ENCODE assay signal across 8 cellular contexts in the genomic region with DNA sequence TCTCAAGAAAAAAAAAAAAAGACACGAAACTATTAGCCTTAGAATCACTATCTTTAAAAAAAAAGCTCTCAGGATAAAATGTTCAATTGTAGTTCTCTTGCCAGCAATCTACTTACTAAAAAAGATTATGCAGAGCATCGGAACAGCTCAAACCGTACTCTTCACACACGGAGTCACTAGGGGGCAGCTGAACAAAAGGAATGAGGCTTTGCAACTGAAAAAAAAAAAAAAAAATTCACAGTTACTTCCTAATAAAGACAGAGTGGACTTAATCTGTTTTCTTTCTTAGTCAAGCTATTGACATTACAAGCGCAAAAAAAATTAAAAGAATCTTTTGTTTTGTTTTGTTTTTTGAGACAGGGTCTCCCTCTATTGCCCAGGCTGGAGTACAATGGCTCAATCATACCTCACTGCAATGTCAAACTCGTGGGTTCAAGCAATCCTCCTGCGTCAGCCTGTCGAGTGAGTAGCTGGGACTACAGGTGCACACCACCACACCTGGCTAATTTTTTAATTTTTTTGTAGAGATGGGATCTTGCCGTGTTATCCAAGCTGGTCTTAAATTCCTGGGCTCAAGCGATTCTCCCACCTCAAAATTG. TPM values are rescaled to one million over a fixed set of nuclear protein-coding genes. Genes with fewer than 3 reads are reported as not detected.
DNase-seq lines count a peak whose midpoint lies in the region; ATAC-seq, FAIRE-seq and TF ChIP-seq lines count a peak whose summit lies in the region.

No MANE protein-coding gene starts in this region.

- peaks cover 14 to 76% of the 10 kb centered on the region in 2 experiments for H3K36me3 ChIP-seq in SK-N-SH (replicated peaks in 1 of 2; ENCODE audit: control insufficient read depth in 1 of 2, insufficient read depth in 2 of 2, low read length in 1 of 2)
- peaks cover 6% of the 10 kb centered on the region for H3K36me3 ChIP-seq in bronchial epithelial cell (ENCODE audit: control insufficient read depth, insufficient read depth, low read length)
- peaks cover 8 to 11% of the 10 kb centered on the region in 2 experiments for H3K36me3 ChIP-seq in keratinocyte (ENCODE audit: control insufficient read depth in 2 of 2, extremely low read depth in 1 of 2, insufficient read depth in 2 of 2, low read length in 2 of 2)

- H3F3A ChIP-seq in SK-N-SH (replicated peaks; ENCODE audit: insufficient read depth) = peaks cover 20% of the 10 kb centered on the region

- H3K9me3 ChIP-seq in SK-N-SH = no peaks in the 10 kb centered on the region
- no peaks in the 10 kb centered on the region for H3K9me3 ChIP-seq in keratinocyte (ENCODE audit: control insufficient read depth, low read depth, low read length)

- 76% methylated on average over 10 of the region's 10 CpGs for WGBS in SK-N-SH (ENCODE audit: low lambda C conversion rate)

- H4K20me1 ChIP-seq in SK-N-SH (ENCODE audit: insufficient read depth) = no peaks in the 10 kb centered on the region
- H4K20me1 ChIP-seq in keratinocyte (ENCODE audit: control insufficient read depth, extremely low read depth, insufficient read depth, low read length) = peaks cover 3% of the 10 kb centered on the region

- H3K27me3 ChIP-seq in SK-N-SH (ENCODE audit: insufficient read depth) (no peaks in the 10 kb centered on the region), bronchial epithelial cell (ENCODE audit: control insufficient read depth, insufficient read depth, low read length) (no peaks in the 10 kb centered on the region), keratinocyte (ENCODE audit: control insufficient read depth, extremely low read depth, insufficient read depth, low read length) (no peaks in the 10 kb centered on the region)

- dilution Hi-C loops in keratinocyte (cut with MboI; ENCODE audit: extremely low pct_ligation_motif_present, low sequenced_read_pairs) = no loop called here

- CTCF ChIA-PET in activated CD8-positive, alpha-beta memory T cell treated with anti-CD3 and anti-CD28 coated beads, Interleukin-2, amount 10 ng/mL, durations not matched to agents 7 days and 5 days (lab: Charles Lee) = interaction anchor here (0.7 to 1.8 kb wide), 18 partner anchors 9 to 437 kb away, joined by 3 to 12 read pairs (median 3); partner anchors contain the start of genes AIMP2 and PMS2
- CTCF ChIA-PET in SK-N-SH (lab: Yijun Ruan, JAX) = interaction anchor here (0.5 to 4.1 kb wide), 39 partner anchors 8 to 456 kb away, joined by 3 to 33 read pairs (median 4); partner anchors contain the start of genes AIMP2, ANKRD61 and PMS2

- H3K79me2 ChIP-seq in SK-N-SH (ENCODE audit: insufficient read depth) = no peaks in the 10 kb centered on the region
- no peaks in the 10 kb centered on the region for H3K79me2 ChIP-seq in keratinocyte (ENCODE audit: control insufficient read depth, insufficient read depth, low read length)

- H3K4me1 Mint-ChIP-seq in activated CD8-positive, alpha-beta memory T cell treated with anti-CD3 and anti-CD28 coated beads, Interleukin-2, amount 10 ng/mL, durations not matched to agents 7 days and 5 days = no peaks in the 10 kb centered on the region

- H3K27ac ChIP-seq in SK-N-SH (ENCODE audit: low read depth in 2 of 2, low read length in 1 of 2) (0 out of 4 replicates have a peak overlapping the region, but pooled peaks of 1 of the 2 experiments have one; percentile 5), keratinocyte (ENCODE audit: control insufficient read depth, insufficient read depth, low read length) (no peak overlapping the region)

- POLR2A ChIA-PET in SK-N-SH (lab: Yijun Ruan, JAX) = interaction anchor here (0.7 to 1.0 kb wide), 2 partner anchors 10 to 12 kb away, joined by 3 read pairs; partner anchors contain the start of genes AIMP2 and PMS2

- H3K9ac ChIP-seq in SK-N-SH (no peak overlapping the region), keratinocyte (ENCODE audit: control insufficient read depth, extremely low read depth, insufficient read depth, low read length) (no peak overlapping the region)

- H3K36me3 Mint-ChIP-seq in activated CD8-positive, alpha-beta memory T cell treated with anti-CD3 and anti-CD28 coated beads, Interleukin-2, amount 10 ng/mL, durations not matched to agents 7 days and 5 days = peaks cover 32% of the 10 kb centered on the region

- DNase-seq in activated CD8-positive, alpha-beta memory T cell treated with anti-CD3 and anti-CD28 coated beads, Interleukin-2, amount 10 ng/mL, durations not matched to agents 7 days and 5 days = peak; percentile 59
- DNase-seq in activated CD8-positive, alpha-beta memory T cell treated with anti-CD3 and anti-CD28 coated beads, Interleukin-2, amount 50 U/mL, for 48 hours = no peak
- DNase-seq in MV-4-11 (lab: John Stamatoyannopoulos, UW) (peak; percentile 68), SK-N-SH (peak; percentile 74), bronchial epithelial cell (ENCODE audit: low read depth) (peak; percentile 47), keratinocyte (ENCODE audit: low read depth, low spot score) (no peak)
- DNase-seq in stimulated activated naive CD4-positive, alpha-beta T cell (lab: John Stamatoyannopoulos, UW) = peak in 5 of 6 experiments; percentile 26 to 64 (median 43)

- no peaks in the 10 kb centered on the region for H3K27me3 Mint-ChIP-seq in activated CD8-positive, alpha-beta memory T cell treated with anti-CD3 and anti-CD28 coated beads, Interleukin-2, amount 10 ng/mL, durations not matched to agents 7 days and 5 days

- H3K4me2 ChIP-seq in SK-N-SH (no peak overlapping the region), keratinocyte (ENCODE audit: control insufficient read depth, extremely low read depth, insufficient read depth, low read depth, low read length) (no peak overlapping the region)

- no peak for FAIRE-seq in bronchial epithelial cell (lab: Jason Lieb, UNC)
- FAIRE-seq in keratinocyte (lab: Jason Lieb, UNC) = no peak

- H3K9me1 ChIP-seq in keratinocyte (ENCODE audit: control insufficient read depth, extremely low read depth, insufficient read depth, low read length) = no peaks in the 10 kb centered on the region

- TF ChIP-seq CTCF in SK-N-SH (IDR thresholded peaks at IDR 0.05) = peak; percentile 95
- TF ChIP-seq CTCF in bronchial epithelial cell (IDR thresholded peaks at IDR 0.05; ENCODE audit: insufficient read depth, low read length, severe bottlenecking) = peak; percentile 50
- TF ChIP-seq CTCF in keratinocyte (optimal IDR thresholded peaks at IDR 0.05 in 1 of 3, IDR thresholded peaks at IDR 0.05 in 1 of 3, conservative IDR thresholded peaks at IDR 0.05 in 1 of 3; ENCODE audit: extremely low read depth in 1 of 3, insufficient read depth in 2 of 3, low read length in 3 of 3) = peak; percentile 33 to 50 (median 48)

- no peaks in the 10 kb centered on the region for H3K9me2 ChIP-seq in SK-N-SH

- peak; percentile 89 for TF ChIP-seq RAD21 in SK-N-SH (IDR thresholded peaks at IDR 0.05; ENCODE audit: low read length)

- H3K4me1 ChIP-seq in SK-N-SH (ENCODE audit: control insufficient read depth in 1 of 2, insufficient read depth in 2 of 2, low read depth in 1 of 2, low read length in 1 of 2) = peaks cover 0 to 3% of the 10 kb centered on the region in 2 experiments; a peak in 2 of 4 replicates
- peaks cover 12% of the 10 kb centered on the region for H3K4me1 ChIP-seq in keratinocyte (ENCODE audit: control insufficient read depth, extremely low read depth, insufficient read depth, low read length)

- H3K9me3 Mint-ChIP-seq in activated CD8-positive, alpha-beta memory T cell treated with anti-CD3 and anti-CD28 coated beads, Interleukin-2, amount 10 ng/mL, durations not matched to agents 7 days and 5 days (ENCODE audit: low read depth) = no peaks in the 10 kb centered on the region

- H3K4me3 ChIP-seq in SK-N-SH (ENCODE audit: low read depth in 2 of 2, low read length in 1 of 2) (no peak overlapping the region; a peak in 1 of 4 replicates), bronchial epithelial cell (ENCODE audit: low read depth, low read length) (no peak overlapping the region), keratinocyte (ENCODE audit: control insufficient read depth in 2 of 3, extremely low read depth in 1 of 3, insufficient read depth in 2 of 3, low read depth in 1 of 3, low read length in 3 of 3) (no peak overlapping the region)

- peak; percentile 61 for ATAC-seq in activated CD8-positive, alpha-beta memory T cell treated with anti-CD3 and anti-CD28 coated beads, Interleukin-2, amount 10 ng/mL, durations not matched to agents 7 days and 5 days
- no peak for ATAC-seq in HG03097 (IDR thresholded peaks at IDR 0.05; ENCODE audit: low FRiP score, unreplicated experiment)

- H2AFZ ChIP-seq in SK-N-SH (ENCODE audit: low read depth) = no peak overlapping the region
- H2AFZ ChIP-seq in keratinocyte (ENCODE audit: control insufficient read depth, low read length) = no peak overlapping the region

- H3K4me3 Mint-ChIP-seq in activated CD8-positive, alpha-beta memory T cell treated with anti-CD3 and anti-CD28 coated beads, Interleukin-2, amount 10 ng/mL, durations not matched to agents 7 days and 5 days = no peak overlapping the region

- H3K27ac Mint-ChIP-seq in activated CD8-positive, alpha-beta memory T cell treated with anti-CD3 and anti-CD28 coated beads, Interleukin-2, amount 10 ng/mL, durations not matched to agents 7 days and 5 days = no peak overlapping the region

- no peak for TF ChIP-seq EP300 in SK-N-SH (IDR thresholded peaks at IDR 0.05; ENCODE audit: borderline replicate concordance in 1 of 2, low read depth in 1 of 2, low read length in 1 of 2)

RNA-seq across cellular contexts. Expression of gene PMS2, which starts 11.5 kb away (rescaled TPM):
- total RNA-seq in activated CD8-positive, alpha-beta memory T cell treated with anti-CD3 and anti-CD28 coated beads, Interleukin-2, amount 10 ng/mL, durations not matched to agents 7 days and 5 days = 10 to 100 TPM; 22.5 to 24.8 TPM
- 9.6 and 11.4 TPM in 2 replicates for polyA plus RNA-seq in SK-N-SH (2012; rRNA removed)
- polyA plus RNA-seq in SK-N-SH (2012; cell fraction: cytosol; rRNA removed) = 11.2 and 12.0 TPM in 2 replicates
- polyA plus RNA-seq in SK-N-SH (2012; cell fraction: nucleus; rRNA removed) = 19.5 and 19.8 TPM in 2 replicates
- 22.6 and 29.6 TPM in 2 replicates for total RNA-seq in bronchial epithelial cell
- polyA plus RNA-seq in keratinocyte = 9.0 to 12.7 TPM (median 10.3 TPM) in 3 replicates
- 12.6 TPM for polyA plus RNA-seq in keratinocyte (2011; ENCODE audit: low read depth)
- polyA plus RNA-seq in keratinocyte (2011; cell fraction: cytosol; rRNA removed) = 6.8 and 9.1 TPM in 2 replicates
- 13.3 and 14.8 TPM in 2 replicates for polyA plus RNA-seq in keratinocyte (2011; cell fraction: nucleus; rRNA removed)
- polyA plus RNA-seq in keratinocyte (2012; ENCODE audit: low replicate concordance) = 7.6 and 8.6 TPM in 2 replicates
- 5.2 to 14.9 TPM (median 14.3 TPM) in 3 replicates for polyA minus RNA-seq in keratinocyte
- polyA minus RNA-seq in keratinocyte (2011; cell fraction: cytosol; rRNA and poly(A)+ RNA removed) = 10.6 TPM
- 8.7 and 18.5 TPM in 2 replicates for polyA minus RNA-seq in keratinocyte (2011; cell fraction: nucleus; rRNA and poly(A)+ RNA removed)

RNA-seq across cellular contexts. Expression of gene AIMP2, which starts 11.8 kb away (rescaled TPM):
- total RNA-seq in activated CD8-positive, alpha-beta memory T cell treated with anti-CD3 and anti-CD28 coated beads, Interleukin-2, amount 10 ng/mL, durations not matched to agents 7 days and 5 days = 10 to 100 TPM; 34.8 to 45.6 TPM
- 98.9 and 104 TPM in 2 replicates for polyA plus RNA-seq in SK-N-SH (2012; rRNA removed)
- polyA plus RNA-seq in SK-N-SH (2012; cell fraction: cytosol; rRNA removed) = 92.3 and 94.5 TPM in 2 replicates
- 80.5 and 94.4 TPM in 2 replicates for polyA plus RNA-seq in SK-N-SH (2012; cell fraction: nucleus; rRNA removed)
- total RNA-seq in bronchial epithelial cell = 50.6 and 79.0 TPM in 2 replicates
- polyA plus RNA-seq in keratinocyte = 58.8 to 84.6 TPM (median 71.0 TPM) in 3 replicates
- 29.6 TPM for polyA plus RNA-seq in keratinocyte (2011; ENCODE audit: low read depth)
- polyA plus RNA-seq in keratinocyte (2011; cell fraction: cytosol; rRNA removed) = 74.4 and 74.6 TPM in 2 replicates
- 63.5 and 66.4 TPM in 2 replicates for polyA plus RNA-seq in keratinocyte (2011; cell fraction: nucleus; rRNA removed)
- polyA plus RNA-seq in keratinocyte (2012; ENCODE audit: low replicate concordance) = 30.7 and 51.0 TPM in 2 replicates
- polyA minus RNA-seq in keratinocyte = 46.3 to 55.1 TPM (median 51.6 TPM) in 3 replicates
- 69.8 TPM for polyA minus RNA-seq in keratinocyte (2011; cell fraction: cytosol; rRNA and poly(A)+ RNA removed)
- 24.8 and 26.9 TPM in 2 replicates for polyA minus RNA-seq in keratinocyte (2011; cell fraction: nucleus; rRNA and poly(A)+ RNA removed)

RNA-seq across cellular contexts. Expression of gene RSPH10B, which starts 26.8 kb away (rescaled TPM):
- total RNA-seq in activated CD8-positive, alpha-beta memory T cell treated with anti-CD3 and anti-CD28 coated beads, Interleukin-2, amount 10 ng/mL, durations not matched to agents 7 days and 5 days = not detected
- 0.03 TPM in 1 of 2 replicates, not detected in the other for polyA plus RNA-seq in SK-N-SH (2012; rRNA removed)
- polyA plus RNA-seq in SK-N-SH (2012; cell fraction: cytosol; rRNA removed) = 0.03 and 0.04 TPM in 2 replicates
- polyA plus RNA-seq in SK-N-SH (2012; cell fraction: nucleus; rRNA removed) = 0.04 and 0.23 TPM in 2 replicates
- total RNA-seq in bronchial epithelial cell = 0.90 TPM in 1 of 2 replicates, not detected in the other
- 0.03 TPM in 1 of 3 replicates, not detected in the others for polyA plus RNA-seq in keratinocyte
- not detected for polyA plus RNA-seq in keratinocyte (2011; ENCODE audit: low read depth)
- not detected in 2 replicates for polyA plus RNA-seq in keratinocyte (2011; cell fraction: cytosol; rRNA removed)
- polyA plus RNA-seq in keratinocyte (2011; cell fraction: nucleus; rRNA removed) = not detected in 2 replicates
- 0.06 TPM in 1 of 2 replicates, not detected in the other for polyA plus RNA-seq in keratinocyte (2012; ENCODE audit: low replicate concordance)
- not detected in 3 replicates for polyA minus RNA-seq in keratinocyte
- not detected for polyA minus RNA-seq in keratinocyte (2011; cell fraction: cytosol; rRNA and poly(A)+ RNA removed)
- polyA minus RNA-seq in keratinocyte (2011; cell fraction: nucleus; rRNA and poly(A)+ RNA removed) = 0.23 TPM in 1 of 2 replicates, not detected in the other

RNA-seq across cellular contexts. Expression of gene ANKRD61, which starts 33.9 kb away (rescaled TPM):
- under 1 TPM; 0.38 to 0.47 TPM for total RNA-seq in activated CD8-positive, alpha-beta memory T cell treated with anti-CD3 and anti-CD28 coated beads, Interleukin-2, amount 10 ng/mL, durations not matched to agents 7 days and 5 days
- polyA plus RNA-seq in SK-N-SH (2012; rRNA removed) = 0.50 and 0.53 TPM in 2 replicates
- polyA plus RNA-seq in SK-N-SH (2012; cell fraction: cytosol; rRNA removed) = 0.28 and 0.46 TPM in 2 replicates
- polyA plus RNA-seq in SK-N-SH (2012; cell fraction: nucleus; rRNA removed) = 1.2 and 1.3 TPM in 2 replicates
- 0.26 TPM in 1 of 2 replicates, not detected in the other for total RNA-seq in bronchial epithelial cell
- polyA plus RNA-seq in keratinocyte = 0.10 to 0.22 TPM in 2 of 3 replicates, not detected in the other
- polyA plus RNA-seq in keratinocyte (2011; ENCODE audit: low read depth) = not detected
- polyA plus RNA-seq in keratinocyte (2011; cell fraction: cytosol; rRNA removed) = 0.17 TPM in 1 of 2 replicates, not detected in the other
- polyA plus RNA-seq in keratinocyte (2011; cell fraction: nucleus; rRNA removed) = 0.20 and 0.27 TPM in 2 replicates
- polyA plus RNA-seq in keratinocyte (2012; ENCODE audit: low replicate concordance) = 0.21 and 0.73 TPM in 2 replicates
- polyA minus RNA-seq in keratinocyte = 0.59 TPM in 1 of 3 replicates, not detected in the others
- polyA minus RNA-seq in keratinocyte (2011; cell fraction: cytosol; rRNA and poly(A)+ RNA removed) = not detected
- not detected in 2 replicates for polyA minus RNA-seq in keratinocyte (2011; cell fraction: nucleus; rRNA and poly(A)+ RNA removed)

Comparison
In these comparisons a context has a peak if more than half of its experiments do, and no peak if none do; other contexts are left out.
1. DNase-seq: peak in activated CD8-positive, alpha-beta memory T cell treated with anti-CD3 and anti-CD28 coated beads, Interleukin-2, amount 10 ng/mL, durations not matched to agents 7 days and 5 days (single experiment), MV-4-11 (single experiment), SK-N-SH (single experiment), bronchial epithelial cell (single experiment) and stimulated activated naive CD4-positive, alpha-beta T cell (5 of 6); none in activated CD8-positive, alpha-beta memory T cell treated with anti-CD3 and anti-CD28 coated beads, Interleukin-2, amount 50 U/mL, for 48 hours (single experiment) and keratinocyte (single experiment).
2. Peak in every context shown above with its lines, with median percentiles within 50 percentile points of each other: CTCF ChIP-seq.